In the genomic region with DNA sequence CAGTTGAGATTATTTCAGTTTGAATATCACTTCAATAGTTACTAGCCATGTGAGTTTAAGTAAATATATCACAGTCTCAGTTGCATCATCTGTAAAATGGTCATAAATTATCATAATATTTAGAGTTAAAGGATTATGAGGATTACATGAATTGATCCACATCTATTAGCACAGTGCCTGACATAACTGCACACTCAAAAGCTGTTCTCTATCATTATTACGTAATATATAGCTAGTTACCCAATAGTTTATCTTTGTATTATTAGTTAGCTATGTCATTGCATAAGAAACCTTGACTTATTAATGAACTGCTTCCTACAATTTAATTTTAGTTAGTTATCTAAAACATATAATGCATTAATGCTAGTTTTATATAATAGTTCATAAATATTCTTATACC, we compare ENCODE assay signal across 24 cellular contexts.
"Had no signal": no experiment of that assay in that cellular context is flagged by ENCODE, and none has a peak within 500 bp of the region (broad histone marks: within the 10 kb centered on the region; RNA-seq: fewer than 3 reads in every experiment).

No MANE protein-coding gene starts in this region.

- H3K9me3 ChIP-seq: left ventricle myocardium inferior, neutrophil, right atrium auricular region, suprapubic skin, thoracic aorta, tibial artery, upper lobe of right lung had no signal

- H2AFZ ChIP-seq: neural progenitor cell had no signal

- H3K27ac ChIP-seq: left ventricle myocardium inferior, neural progenitor cell, neutrophil, right atrium auricular region, skin epidermis, spleen, suprapubic skin, thoracic aorta, tibial artery, upper lobe of right lung had no signal

- FAIRE-seq: urothelium cell line had no signal

- DNase-seq: hypothalamus; immature natural killer cell; left ventricle myocardium inferior; mesendoderm; naive B cell; natural killer cell; nephron progenitor cell; occipital lobe; spleen; stimulated activated CD4-positive, alpha-beta T cell treated with anti-CD3 and anti-CD28 coated beads, Interleukin-4, amount 100 ng/mL, for 24 hours; stimulated activated naive CD4-positive, alpha-beta T cell; tibial artery; trophoblast cell; upper lobe of right lung had no signal

- H3K9ac ChIP-seq: neural progenitor cell had no signal

- H3K4me3 ChIP-seq: left ventricle myocardium inferior, lung, neural progenitor cell, right atrium auricular region, skin epidermis, spleen, suprapubic skin, thoracic aorta, tibial artery, upper lobe of right lung had no signal

- H3K36me3 ChIP-seq: left ventricle myocardium inferior, neural progenitor cell, neutrophil, right atrium auricular region, spleen, suprapubic skin, thoracic aorta, tibial artery, upper lobe of right lung had no signal

- H3K4me1 ChIP-seq: left ventricle myocardium inferior, neural progenitor cell, right atrium auricular region, spleen, suprapubic skin, tibial artery, upper lobe of right lung had no signal

- H3K27me3 ChIP-seq: neural progenitor cell, neutrophil, right atrium auricular region, spleen, suprapubic skin, tibial artery, upper lobe of right lung had no signal

- ATAC-seq: natural killer cell; sciatic nerve; stimulated activated effector memory CD8-positive, alpha-beta T cell treated with anti-CD3 and anti-CD28 coated beads, Interleukin-12 subunit alpha, Interleukin-12 subunit beta, amount 100 ng/mL, for 72 hours; upper lobe of right lung had no signal

- H3K4me2 ChIP-seq: neural progenitor cell had no signal
